ENCODE assay signal across 8 cellular contexts in the genomic region with DNA sequence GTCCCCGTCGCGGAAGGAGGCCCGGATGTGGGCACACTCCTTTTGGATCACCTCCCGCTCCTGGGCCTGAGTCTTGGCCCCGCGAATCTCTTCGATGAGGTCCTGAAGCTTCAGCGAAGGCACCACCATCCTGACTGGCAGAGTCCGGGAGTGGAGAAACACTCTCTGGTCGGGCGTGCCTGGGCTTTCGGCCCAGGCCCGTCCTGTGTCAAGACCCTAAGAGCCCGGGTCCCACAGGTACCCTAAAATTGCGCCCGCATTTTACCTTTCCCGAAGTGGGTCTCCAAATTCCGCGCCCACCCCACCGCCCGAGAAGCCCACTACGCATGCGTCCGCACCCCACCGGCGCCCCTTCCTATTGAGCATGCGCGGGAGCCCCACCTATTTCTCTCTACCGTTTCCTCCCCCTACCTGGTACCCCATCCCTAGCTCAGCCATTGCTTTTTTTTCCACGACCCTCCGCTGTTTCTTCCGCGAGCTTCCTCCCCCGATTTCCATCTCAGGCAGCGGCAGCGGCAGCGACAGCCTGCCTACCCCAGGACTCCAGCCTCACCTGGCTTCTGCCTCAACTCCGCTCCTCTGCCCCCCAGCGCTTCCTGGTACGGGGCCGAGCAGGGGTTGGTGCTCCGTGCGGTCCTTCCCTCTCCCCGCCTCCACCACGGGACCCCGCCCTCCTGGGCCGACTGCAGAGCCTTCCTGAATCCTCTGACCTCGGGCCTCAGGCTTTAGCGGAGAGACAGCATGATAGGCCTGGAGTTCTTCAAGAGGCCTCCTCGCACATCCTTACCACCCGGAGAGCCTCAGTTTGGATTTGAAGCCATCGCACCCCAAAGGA. TPM values are rescaled to one million over a fixed set of nuclear protein-coding genes. Genes with fewer than 3 reads are reported as not detected.
A peak's percentile ranks its signal among the peaks of the same experiment; 100 is the strongest.
DNase-seq lines count a peak whose midpoint lies in the region; TF ChIP-seq lines count a peak whose summit lies in the region.

A gene with protein sequence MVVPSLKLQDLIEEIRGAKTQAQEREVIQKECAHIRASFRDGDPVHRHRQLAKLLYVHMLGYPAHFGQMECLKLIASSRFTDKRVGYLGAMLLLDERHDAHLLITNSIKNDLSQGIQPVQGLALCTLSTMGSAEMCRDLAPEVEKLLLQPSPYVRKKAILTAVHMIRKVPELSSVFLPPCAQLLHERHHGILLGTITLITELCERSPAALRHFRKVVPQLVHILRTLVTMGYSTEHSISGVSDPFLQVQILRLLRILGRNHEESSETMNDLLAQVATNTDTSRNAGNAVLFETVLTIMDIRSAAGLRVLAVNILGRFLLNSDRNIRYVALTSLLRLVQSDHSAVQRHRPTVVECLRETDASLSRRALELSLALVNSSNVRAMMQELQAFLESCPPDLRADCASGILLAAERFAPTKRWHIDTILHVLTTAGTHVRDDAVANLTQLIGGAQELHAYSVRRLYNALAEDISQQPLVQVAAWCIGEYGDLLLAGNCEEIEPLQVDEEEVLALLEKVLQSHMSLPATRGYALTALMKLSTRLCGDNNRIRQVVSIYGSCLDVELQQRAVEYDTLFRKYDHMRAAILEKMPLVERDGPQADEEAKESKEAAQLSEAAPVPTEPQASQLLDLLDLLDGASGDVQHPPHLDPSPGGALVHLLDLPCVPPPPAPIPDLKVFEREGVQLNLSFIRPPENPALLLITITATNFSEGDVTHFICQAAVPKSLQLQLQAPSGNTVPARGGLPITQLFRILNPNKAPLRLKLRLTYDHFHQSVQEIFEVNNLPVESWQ (minus strand): TSS at position 606 of the 835 bp plus-strand sequence. CDS start 477 bp downstream, at position 129.

- no peaks in the 10 kb centered on the region for H3K79me2 ChIP-seq in H9 (ENCODE audit: insufficient read depth, low read length)

- H2BK120ac ChIP-seq in H9 (ENCODE audit: low read depth, low read length, poor library complexity, severe bottlenecking): no peak within 1 kb of the TSS

- H3K14ac ChIP-seq in H9 (ENCODE audit: insufficient read depth, low read length): peak within 1 kb of the TSS; percentile 80; the same call in 1 of the 2 replicates

- peaks cover 35% of the 10 kb centered on the region in 2 experiments for H3K4me1 Mint-ChIP-seq in H9

- no peaks in the 10 kb centered on the region for H3K9me3 Mint-ChIP-seq in H9

- peak within 1 kb of the TSS; percentile 94 to 97 (median 95) for H3K27ac Mint-ChIP-seq in H9

- no peak within 1 kb of the TSS for H2BK12ac ChIP-seq in H9 (ENCODE audit: insufficient read length, low read depth, low read length)

- peaks cover 3% of the 10 kb centered on the region for H4K20me1 ChIP-seq in H9 (ENCODE audit: control insufficient read depth, insufficient read depth, insufficient read length)

- no peak for TF ChIP-seq CTCF in H9 (conservative IDR thresholded peaks at IDR 0.05)
- TF ChIP-seq CTCF in neutrophil (IDR thresholded peaks at IDR 0.05): peak; percentile 17

- H3K4me3 Mint-ChIP-seq in H9: peak within 1 kb of the TSS; percentile 95 to 99

- H3T11ph ChIP-seq in H9 (ENCODE audit: low read length): no peak within 1 kb of the TSS

- no peaks in the 10 kb centered on the region for H3K36me3 ChIP-seq in MG63
- H3K36me3 ChIP-seq in neutrophil: peaks cover 35% of the 10 kb centered on the region

- peaks cover 4% of the 10 kb centered on the region for H3K27me3 Mint-ChIP-seq in H9 (ENCODE audit: low read depth)

- H2BK5ac ChIP-seq in H9 (ENCODE audit: insufficient read length, low read length): no peak within 1 kb of the TSS

- H3K36me3 Mint-ChIP-seq in H9 (ENCODE audit: insufficient read depth in 1 of 3, low read depth in 3 of 3): peaks cover 12 to 40% (median 34%) of the 10 kb centered on the region in 3 experiments

- H3K23me2 ChIP-seq in H9 (ENCODE audit: insufficient read length, low read depth, low read length, poor library complexity, severe bottlenecking): peaks cover 3% of the 10 kb centered on the region

- peak within 1 kb of the TSS; percentile 39 for H3K4me3 ChIP-seq in MG63
- peak within 1 kb of the TSS; percentile 86 to 89 for H3K4me3 ChIP-seq in neutrophil (ENCODE audit: low read depth in 1 of 2, low read length in 1 of 2)

- H4K91ac ChIP-seq in H9 (ENCODE audit: insufficient read length, low read depth, low read length): no peak within 1 kb of the TSS

- no peak within 1 kb of the TSS for H2BK20ac ChIP-seq in H9 (ENCODE audit: low read depth, low read length, poor library complexity, severe bottlenecking)

- H3K79me1 ChIP-seq in H9 (ENCODE audit: insufficient read depth, low read depth, low read length, poor library complexity, severe bottlenecking): no peaks in the 10 kb centered on the region

- H3K27ac ChIP-seq in H9 (ENCODE audit: insufficient read length, low read depth, low read length) (no peak within 1 kb of the TSS), neutrophil (peak within 1 kb of the TSS; percentile 78), temporal lobe (ENCODE audit: low read depth, low read length) (peak within 1 kb of the TSS; percentile 87)

- no peak within 1 kb of the TSS for H3K56ac ChIP-seq in H9 (ENCODE audit: insufficient read length, low read depth, low read length)

- H3K18ac ChIP-seq in H9 (ENCODE audit: insufficient read length, low read depth, low read length): peak within 1 kb of the TSS; percentile 86

- H2AFZ ChIP-seq in H9 (ENCODE audit: low read length): no peak within 1 kb of the TSS

- no peaks in the 10 kb centered on the region for H3K27me3 ChIP-seq in H9 (ENCODE audit: insufficient read depth, low read length)
- no peaks in the 10 kb centered on the region for H3K27me3 ChIP-seq in MG63
- peaks cover 9% of the 10 kb centered on the region for H3K27me3 ChIP-seq in neutrophil

- H3K23ac ChIP-seq in H9 (ENCODE audit: insufficient read length, low read depth, low read length): no peak within 1 kb of the TSS

- peak within 1 kb of the TSS; percentile 75 for H3K4me2 ChIP-seq in H9 (ENCODE audit: insufficient read depth, insufficient read length, low read length)

- H4K5ac ChIP-seq in H9 (ENCODE audit: insufficient read length, low read depth, low read length): no peak within 1 kb of the TSS

- peak; percentile 68 for DNase-seq in ELR (ENCODE audit: low read depth)
- peak; percentile 94 for DNase-seq in H9
- peak; percentile 76 for DNase-seq in MG63
- DNase-seq in SIG-M5 treated with dmso at 0.1 percent for 504 hours (lab: John Stamatoyannopoulos, UW; ENCODE audit: unreplicated experiment): peak; percentile 92
- peak; percentile 85 for DNase-seq in activated gamma-delta T cell treated with Interleukin-2 at 50 U/mL for 16 hours
- DNase-seq in foreskin melanocyte: peak; percentile 56

- H3K9me3 ChIP-seq in H9 (ENCODE audit: control insufficient read depth, low read depth, low read length) (no peaks in the 10 kb centered on the region), MG63 (no peaks in the 10 kb centered on the region), neutrophil (no peaks in the 10 kb centered on the region)

- H4K8ac ChIP-seq in H9 (replicated peaks; ENCODE audit: insufficient read length, low read depth, low read length): no peak within 1 kb of the TSS

- H2BK15ac ChIP-seq in H9 (ENCODE audit: low read depth, low read length): no peak within 1 kb of the TSS

- H2AK5ac ChIP-seq in H9 (ENCODE audit: insufficient read length, low read length): no peak within 1 kb of the TSS

- H3K4me1 ChIP-seq in H9 (ENCODE audit: insufficient read depth, low read length) (peaks cover 9% of the 10 kb centered on the region), neutrophil (ENCODE audit: control insufficient read depth in 1 of 2, insufficient read depth in 1 of 2, low read depth in 1 of 2, low read length in 1 of 2) (peaks cover 28 to 47% of the 10 kb centered on the region in 2 experiments)

- WGBS in H9 (ENCODE audit: extremely low coverage, insufficient read length, low lambda C conversion rate): no CpG with 5 or more reads among the region's 53 CpGs

- no peak within 1 kb of the TSS for H3K4ac ChIP-seq in H9 (ENCODE audit: low read depth, low read length)

- H3K9ac ChIP-seq in H9 (ENCODE audit: extremely low read depth, insufficient read length, low read length): peak within 1 kb of the TSS; percentile 18

RNA-seq across cellular contexts. Expression of the gene that starts here (rescaled TPM):
- total RNA-seq in H9 (2021) (107 and 121 TPM in 2 replicates), temporal lobe (10.6 TPM)
- 0.79 and 9.7 TPM in 2 replicates for total RNA-seq in MG63 (2014; rRNA removed; shearing (Covaris generic); ENCODE audit: low replicate concordance)
